10 cellular contexts compared by ENCODE assay signal in the genomic region with DNA sequence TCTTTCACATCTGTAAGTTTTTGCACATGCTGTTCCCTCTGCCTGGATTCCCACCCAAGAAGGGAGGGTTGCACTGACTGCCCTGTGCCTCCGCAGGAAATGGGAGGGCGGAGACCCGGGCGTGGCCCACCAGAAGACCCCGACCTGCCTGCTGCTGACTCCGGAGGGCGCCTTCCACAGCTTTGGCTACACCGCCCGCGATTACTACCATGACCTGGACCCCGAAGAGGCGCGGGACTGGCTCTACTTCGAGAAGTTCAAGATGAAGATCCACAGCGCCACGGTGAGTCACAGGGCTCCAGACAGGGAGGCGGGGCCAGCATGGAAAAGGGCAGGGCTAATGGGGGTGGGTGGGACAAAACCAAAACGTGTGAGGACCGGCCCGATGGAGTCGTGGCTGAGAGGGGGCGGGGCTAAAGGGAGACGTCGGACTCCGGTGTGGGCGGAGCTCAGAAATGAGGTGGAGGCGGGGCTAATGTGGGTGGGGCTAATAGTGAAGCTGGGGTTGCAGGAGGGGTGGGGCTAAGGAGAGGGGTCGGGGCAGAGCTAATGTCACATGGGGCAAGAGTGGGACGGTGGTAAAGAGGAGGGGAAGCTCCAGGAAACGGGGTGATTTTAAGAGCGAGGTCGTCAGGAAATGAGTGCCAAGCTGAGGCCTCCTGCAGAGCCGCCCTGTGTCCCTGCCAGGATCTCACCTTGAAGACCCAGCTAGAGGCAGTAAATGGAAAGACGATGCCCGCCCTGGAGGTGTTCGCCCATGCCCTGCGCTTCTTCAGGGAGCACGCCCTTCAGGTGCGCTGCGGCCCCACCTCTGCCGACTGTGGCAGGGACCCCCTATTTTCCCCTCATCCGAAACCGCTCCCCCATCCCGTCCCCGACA. TPM values are rescaled to one million over a fixed set of nuclear protein-coding genes. Genes with fewer than 3 reads are reported as not detected.
DNase-seq lines count a peak whose midpoint lies in the region; ATAC-seq and TF ChIP-seq lines count a peak whose summit lies in the region.
"Had no signal": no experiment of that assay in that cellular context is flagged by ENCODE, and none has a peak within 500 bp of the region (broad histone marks: within the 10 kb centered on the region; RNA-seq: fewer than 3 reads in every experiment).

No MANE protein-coding gene starts in this region.

- peak; percentile 57 for DNase-seq in GM12865 (ENCODE audit: low read depth)
- peak; percentile 41 for DNase-seq in NCI-H2171 treated with DMSO at 0.1 percent for 48 hours (lab: John Stamatoyannopoulos, UW)
- DNase-seq in activated CD8-positive, alpha-beta T cell treated with anti-CD3 and anti-CD28 coated beads, Interleukin-2, amount 10 ng/mL, durations not matched to agents 7 days and 5 days, result peak; percentile 73
- peak; percentile 52 for DNase-seq in epidermal melanocyte (ENCODE audit: insufficient read length, low spot score)
- peak; percentile 88 for DNase-seq in osteoblast (ENCODE audit: insufficient read length, low spot score, missing footprints)
- DNase-seq in aorta, result peak in 1 of 2 donors; percentile 84
- no peak for DNase-seq in kidney glomerular epithelial cell (lab: John Stamatoyannopoulos, UW)

- H3K36me3 Mint-ChIP-seq in activated CD8-positive, alpha-beta T cell treated with anti-CD3 and anti-CD28 coated beads, Interleukin-2, amount 10 ng/mL, durations not matched to agents 7 days and 5 days (ENCODE audit: low read depth), result no peaks in the 10 kb centered on the region

- intact Hi-C loops in aorta (cut with DNase I), result no loop called here

- CTCF ChIA-PET in activated CD8-positive, alpha-beta T cell treated with anti-CD3 and anti-CD28 coated beads, Interleukin-2, amount 10 ng/mL, durations not matched to agents 7 days and 5 days (lab: Charles Lee), result interaction anchor here (0.7 to 2.1 kb wide), 5 partner anchors 10 to 67 kb away, joined by 3 to 9 read pairs (median 3); a partner anchor contains a TSS

- no peaks in the 10 kb centered on the region for H3K9me3 Mint-ChIP-seq in activated CD8-positive, alpha-beta T cell treated with anti-CD3 and anti-CD28 coated beads, Interleukin-2, amount 10 ng/mL, durations not matched to agents 7 days and 5 days (ENCODE audit: insufficient read depth)

- peaks cover 15% of the 10 kb centered on the region for H3K4me1 Mint-ChIP-seq in activated CD8-positive, alpha-beta T cell treated with anti-CD3 and anti-CD28 coated beads, Interleukin-2, amount 10 ng/mL, durations not matched to agents 7 days and 5 days (ENCODE audit: low read depth)

- 22 to 29% methylated on average over 45 of the region's 45 CpGs for WGBS in aorta, 2 donors

- no peaks in the 10 kb centered on the region for H3K9me3 ChIP-seq in osteoblast (ENCODE audit: low read depth, low read length)
- no peaks in the 10 kb centered on the region for H3K9me3 ChIP-seq in aorta (ENCODE audit: control insufficient read depth, low read length)

- H3K4me3 Mint-ChIP-seq in activated CD8-positive, alpha-beta T cell treated with anti-CD3 and anti-CD28 coated beads, Interleukin-2, amount 10 ng/mL, durations not matched to agents 7 days and 5 days, result peak overlapping the region; percentile 41

- H4K20me1 ChIP-seq in osteoblast (ENCODE audit: insufficient read depth, low read length), result no peaks in the 10 kb centered on the region

- H3K4me1 ChIP-seq in osteoblast (ENCODE audit: insufficient read depth, low read length) (no peaks in the 10 kb centered on the region), aorta (ENCODE audit: control insufficient read depth in 1 of 2, insufficient read depth in 2 of 2, low read length in 2 of 2) (no peaks in the 10 kb centered on the region)

- no peaks in the 10 kb centered on the region for H3K36me3 ChIP-seq in osteoblast (ENCODE audit: insufficient read depth, low read length)
- H3K36me3 ChIP-seq in aorta (ENCODE audit: control insufficient read depth in 1 of 2, insufficient read depth in 2 of 2, low read length in 1 of 2), result no peaks in the 10 kb centered on the region

- no peak overlapping the region for H3K4me2 ChIP-seq in osteoblast (ENCODE audit: insufficient read depth, low read length)

- TF ChIP-seq CTCF in GM12865 (IDR thresholded peaks at IDR 0.05; ENCODE audit: insufficient read depth, low read depth, low read length, missing control alignments) (no peak), osteoblast (IDR thresholded peaks at IDR 0.05; ENCODE audit: extremely low read depth, low read depth, low read length) (no peak)

- POLR2A ChIA-PET in activated CD8-positive, alpha-beta T cell treated with anti-CD3 and anti-CD28 coated beads, Interleukin-2, amount 10 ng/mL, durations not matched to agents 7 days and 5 days (lab: Charles Lee), result no interaction called here

- peak; percentile 76 for ATAC-seq in activated CD8-positive, alpha-beta T cell treated with anti-CD3 and anti-CD28 coated beads, Interleukin-2, amount 10 ng/mL, durations not matched to agents 7 days and 5 days
- ATAC-seq in aorta (ENCODE audit: low FRiP score), result peak; percentile 42
- no peak for ATAC-seq in GM18519 (IDR thresholded peaks at IDR 0.05; ENCODE audit: low FRiP score, unreplicated experiment)

- no peak overlapping the region for H3K27ac ChIP-seq in osteoblast (ENCODE audit: low read depth, low read length)
- H3K27ac ChIP-seq in aorta (ENCODE audit: low read depth in 1 of 2, low read length in 2 of 2), result no peak overlapping the region

- no peak overlapping the region for H3K27ac Mint-ChIP-seq in activated CD8-positive, alpha-beta T cell treated with anti-CD3 and anti-CD28 coated beads, Interleukin-2, amount 10 ng/mL, durations not matched to agents 7 days and 5 days

- H3K27me3 ChIP-seq in osteoblast (ENCODE audit: insufficient read depth, low read length) (peaks cover 3% of the 10 kb centered on the region), aorta (ENCODE audit: control insufficient read depth in 1 of 2, insufficient read depth in 2 of 2, low read length in 1 of 2) (no peaks in the 10 kb centered on the region)

- H2AFZ ChIP-seq in osteoblast (ENCODE audit: low read length), result no peak overlapping the region

- no peaks in the 10 kb centered on the region for H3K79me2 ChIP-seq in osteoblast (ENCODE audit: insufficient read depth, low read length)

- H3K4me3 ChIP-seq in GM12865 (ENCODE audit: low read depth, low read length) (no peak overlapping the region), osteoblast (ENCODE audit: insufficient read depth, low read length) (no peak overlapping the region), aorta (ENCODE audit: low read length in 2 of 2) (no peak overlapping the region)

- H3K27me3 Mint-ChIP-seq in activated CD8-positive, alpha-beta T cell treated with anti-CD3 and anti-CD28 coated beads, Interleukin-2, amount 10 ng/mL, durations not matched to agents 7 days and 5 days (ENCODE audit: low read depth), result peaks cover 8% of the 10 kb centered on the region

RNA-seq across cellular contexts. Expression of a gene that starts 12.6 kb away (rescaled TPM):
- total RNA-seq in activated CD8-positive, alpha-beta T cell treated with anti-CD3 and anti-CD28 coated beads, Interleukin-2, amount 10 ng/mL, durations not matched to agents 7 days and 5 days, result not detected
- not detected in 2 replicates for total RNA-seq in osteoblast
- 10 to 100 TPM; 10.8 to 21.2 TPM for total RNA-seq in aorta
- 1 to 10 TPM in 1 of 2 donors, under 1 TPM in 1; 0.25 to 2.3 TPM for polyA plus RNA-seq in aorta
- total RNA-seq: HT1080 had no signal

RNA-seq across cellular contexts. Expression of a gene that starts 22.5 kb away (rescaled TPM):
- 10 to 100 TPM; 37.4 to 38.5 TPM for total RNA-seq in activated CD8-positive, alpha-beta T cell treated with anti-CD3 and anti-CD28 coated beads, Interleukin-2, amount 10 ng/mL, durations not matched to agents 7 days and 5 days
- total RNA-seq in osteoblast (15.3 and 18.5 TPM in 2 replicates), aorta (10 to 100 TPM; 13.9 to 21.1 TPM)
- polyA plus RNA-seq in aorta, result 10 to 100 TPM in 1 of 2 donors, 1 to 10 TPM in 1; 8.5 to 14.0 TPM

RNA-seq across cellular contexts. Expression of a gene that starts 32.6 kb away (rescaled TPM):
- not detected for total RNA-seq in activated CD8-positive, alpha-beta T cell treated with anti-CD3 and anti-CD28 coated beads, Interleukin-2, amount 10 ng/mL, durations not matched to agents 7 days and 5 days
- total RNA-seq in osteoblast, result under 0.01 TPM in 1 of 2 replicates, not detected in the other
- total RNA-seq in aorta, result 10 to 100 TPM; 16.8 to 55.8 TPM
- 1 to 10 TPM; 2.8 to 4.5 TPM for polyA plus RNA-seq in aorta
- total RNA-seq: HT1080, pulmonary artery endothelial cell had no signal

RNA-seq across cellular contexts. Expression of a gene that starts 36.2 kb away (rescaled TPM):
- total RNA-seq in activated CD8-positive, alpha-beta T cell treated with anti-CD3 and anti-CD28 coated beads, Interleukin-2, amount 10 ng/mL, durations not matched to agents 7 days and 5 days, result under 1 TPM; 0.16 TPM
- total RNA-seq in osteoblast (under 0.01 TPM in 1 of 2 replicates, not detected in the other), aorta (not detected)
- polyA plus RNA-seq in aorta, result under 1 TPM in 1 of 2 donors, not detected in 1; 0.90 TPM
- total RNA-seq: HT1080 had no signal

RNA-seq across cellular contexts. Expression of a gene that starts 41.5 kb away (rescaled TPM):
- 10 to 100 TPM; 87.1 to 92.0 TPM for total RNA-seq in activated CD8-positive, alpha-beta T cell treated with anti-CD3 and anti-CD28 coated beads, Interleukin-2, amount 10 ng/mL, durations not matched to agents 7 days and 5 days
- total RNA-seq in osteoblast (95.5 and 101 TPM in 2 replicates), aorta (10 to 100 TPM; 79.7 to 89.4 TPM)
- polyA plus RNA-seq in aorta, result 10 to 100 TPM; 44.7 to 86.8 TPM

Comparison
In these comparisons a context has a peak if more than half of its experiments do, and no peak if none do; other contexts are left out.
1. RNA of a gene that starts 12.6 kb away (total RNA-seq): 10.8 to 21.2 TPM in aorta; not detected in activated CD8-positive, alpha-beta T cell treated with anti-CD3 and anti-CD28 coated beads, Interleukin-2, amount 10 ng/mL, durations not matched to agents 7 days and 5 days and not detected in osteoblast; every median in the first group is over 10 times any median in the second.
2. RNA of a gene that starts 32.6 kb away (total RNA-seq): 16.8 to 55.8 TPM in aorta; not detected in activated CD8-positive, alpha-beta T cell treated with anti-CD3 and anti-CD28 coated beads, Interleukin-2, amount 10 ng/mL, durations not matched to agents 7 days and 5 days and under 0.01 TPM in osteoblast; every median in the first group is over 10 times any median in the second.